Comparison of ENCODE assay signal across 30 cellular contexts in the genomic region with DNA sequence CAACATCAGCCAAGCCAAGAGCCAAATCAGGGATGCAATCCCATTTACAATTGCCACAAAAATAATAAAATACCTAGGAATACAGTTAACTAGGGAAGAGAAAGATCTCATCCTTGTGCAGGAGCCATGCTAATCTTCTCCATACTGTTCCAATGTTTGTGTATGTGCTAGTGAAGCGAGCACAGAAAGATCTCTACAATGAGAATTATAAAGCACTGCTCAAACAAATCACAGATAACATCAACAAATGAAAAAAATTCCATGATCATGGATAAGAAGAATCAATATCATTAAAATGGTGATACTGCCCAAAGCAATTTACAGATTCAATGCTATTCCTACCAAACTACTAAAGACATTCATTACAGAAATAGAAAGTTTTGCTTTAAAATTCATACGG.
"Had no signal": no experiment of that assay in that cellular context is flagged by ENCODE, and none has a peak within 500 bp of the region (broad histone marks: within the 10 kb centered on the region; RNA-seq: fewer than 3 reads in every experiment).

No MANE protein-coding gene starts in this region.

- H3K27me3 ChIP-seq: SJSA1 had no signal

- H3K4me1 ChIP-seq: SJSA1 had no signal

- DNase-seq: Kasumi-1, MM.1S, MV-4-11, NCI-H1092, NCI-H1105, NCI-H1417 treated with DMSO at 0.1 percent for 48 hours, NCI-H1436 treated with DMSO at 0.1 percent for 48 hours, NCI-H1694 treated with DMSO at 0.1 percent for 48 hours, NCI-H187 treated with DMSO at 0.1 percent for 48 hours, NCI-H2029, NCI-H2081, NCI-H2171 treated with DMSO at 0.1 percent for 48 hours, NCI-H2227 treated with DMSO at 0.1 percent for 48 hours, NCI-H345, NCI-H446, NCI-H510A treated with DMSO at 0.1 percent for 48 hours, NCI-H524 treated with DMSO at 0.1 percent for 48 hours, NCI-H69, NCI-H748 treated with DMSO at 0.1 percent for 48 hours, NCI-H82, PC-9, SHP77, SK-N-SH, SW 1271, T-helper 1 cell had no signal

- H3K9me3 ChIP-seq: SJSA1, SK-N-SH had no signal

- H3K4me3 ChIP-seq: PC-9, SJSA1 had no signal

- H3K4me2 ChIP-seq: PC-9, SK-N-SH had no signal

- H3K9ac ChIP-seq: SK-N-SH had no signal

- H3K36me3 ChIP-seq: SJSA1 had no signal

- H2AFZ ChIP-seq: PC-9 had no signal

- ATAC-seq: Panc1, Right ventricle myocardium inferior had no signal

- FAIRE-seq: RCC 7860 had no signal

- H3K27ac ChIP-seq: PC-9, RWPE1, SJSA1 had no signal
